ENCODE assay signal across 8 cellular contexts in the genomic region with DNA sequence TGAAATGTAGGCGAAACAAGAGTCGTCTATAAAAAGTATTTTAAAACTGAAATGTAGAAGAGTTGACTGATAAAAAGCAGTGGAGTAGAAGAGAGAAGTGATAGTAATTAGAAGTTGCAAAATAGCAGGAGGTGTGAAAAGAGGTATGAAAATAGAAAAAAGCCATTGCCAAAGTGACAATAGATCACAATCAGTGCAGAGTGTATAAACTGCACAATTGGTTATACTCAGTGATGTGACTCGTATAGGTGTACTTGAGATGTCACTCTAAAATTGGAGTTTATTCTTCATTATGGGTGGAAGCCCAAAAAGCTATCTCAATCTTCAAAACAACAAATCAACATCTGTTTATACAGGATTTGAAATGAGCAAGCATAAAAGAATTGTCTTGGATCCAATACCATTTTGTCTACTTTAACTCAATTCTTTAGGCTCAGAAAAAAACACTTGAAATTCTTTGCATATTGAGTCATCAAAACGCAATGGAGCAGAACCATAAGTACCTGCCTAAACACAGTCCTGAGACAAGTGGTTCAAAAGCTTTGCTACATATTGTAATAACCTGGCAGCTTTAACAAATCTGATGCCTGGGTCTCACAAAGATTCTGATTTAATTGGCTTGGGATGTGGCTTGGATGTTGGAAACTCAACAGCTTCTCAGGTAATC. TPM values are rescaled to one million over a fixed set of nuclear protein-coding genes. Genes with fewer than 3 reads are reported as not detected.
DNase-seq lines count a peak whose midpoint lies in the region; ATAC-seq, FAIRE-seq and TF ChIP-seq lines count a peak whose summit lies in the region.

No MANE protein-coding gene starts in this region.

- no TSS peak for BruUV-seq in endothelial cell of umbilical vein (replicated peaks; lab: Mats Ljungman, UMichigan)

- H3K4me3 ChIP-seq in GM06990 (replicated peaks; ENCODE audit: low read depth, low read length) (no peak overlapping the region), endothelial cell of umbilical vein (replicated peaks in 1 of 3; ENCODE audit: insufficient read depth in 1 of 3, low read depth in 1 of 3, low read length in 3 of 3) (no peak overlapping the region), tibial nerve (no peak overlapping the region)

- peak; percentile 37 for DNase-seq in GM06990 (ENCODE audit: extremely low read depth, insufficient read length)
- DNase-seq in M059J (ENCODE audit: low read depth), result peak; percentile 88
- peak; percentile 61 for DNase-seq in endothelial cell of umbilical vein (ENCODE audit: low read depth, low spot score)
- no peak for DNase-seq in tibial nerve (ENCODE audit: low spot score in 2 of 2)
- no peak for DNase-seq in activated CD4-positive, CD25-positive, alpha-beta regulatory T cell treated with anti-CD3 and anti-CD28 coated beads, Interleukin-2, amount 50 U/mL, for 72 hours
- no peak for DNase-seq in NCI-H82 treated with DMSO at 0.1 percent for 48 hours (lab: John Stamatoyannopoulos, UW; ENCODE audit: unreplicated experiment)
- no peak for DNase-seq in Right ventricle myocardium superior

- FAIRE-seq in endothelial cell of umbilical vein (lab: Jason Lieb, UNC), result peak; percentile 67

- H3K9ac ChIP-seq in endothelial cell of umbilical vein (replicated peaks; ENCODE audit: extremely low read depth, insufficient read depth, low read length), result no peak overlapping the region

- peak overlapping the region; percentile 20 for H3K4me2 ChIP-seq in endothelial cell of umbilical vein (ENCODE audit: insufficient read depth, low read length)

- no peak for TF ChIP-seq EP300 in tibial nerve (IDR thresholded peaks at IDR 0.05)

- H4K20me1 ChIP-seq in endothelial cell of umbilical vein (replicated peaks; ENCODE audit: control insufficient read depth, extremely low read depth, insufficient read depth, low read length), result no peaks in the 10 kb centered on the region

- peaks cover 58% of the 10 kb centered on the region for H3K79me2 ChIP-seq in endothelial cell of umbilical vein (ENCODE audit: control insufficient read depth, insufficient read depth, low read length)

- ATAC-seq in GM21737 (IDR thresholded peaks at IDR 0.05; ENCODE audit: unreplicated experiment), result peak; percentile 61
- ATAC-seq in Right ventricle myocardium superior (ENCODE audit: poor library complexity), result no peak

- TF ChIP-seq POLR2A in endothelial cell of umbilical vein (IDR thresholded peaks at IDR 0.05; ENCODE audit: low read depth, low read length) (no peak), tibial nerve (IDR thresholded peaks at IDR 0.05) (no peak)

- intact Hi-C loops in endothelial cell of umbilical vein (cut with micrococcal nuclease) (loop anchor here (1.0 kb wide), 1 partner anchor 9 kb away; a partner anchor contains a TSS), Right ventricle myocardium superior (cut with DNase I) (no loop called here)

- CTCF ChIA-PET in endothelial cell of umbilical vein (lab: Charles Lee), result interaction anchor here (0.6 to 1.8 kb wide), 6 partner anchors 8 to 69 kb away, joined by 3 to 5 read pairs (median 4); a partner anchor contains a TSS

- POLR2A ChIA-PET in endothelial cell of umbilical vein (lab: Charles Lee), result interaction anchor here (1.5 kb wide), 1 partner anchor 8 kb away, joined by 3 read pairs; a partner anchor contains a TSS

- dilution Hi-C loops in endothelial cell of umbilical vein (cut with MboI; ENCODE audit: extremely low pct_ligation_motif_present, low sequenced_read_pairs), result no loop called here

- H3K27me3 ChIP-seq in GM06990 (replicated peaks; ENCODE audit: control insufficient read depth, insufficient read depth, low read length) (no peaks in the 10 kb centered on the region), endothelial cell of umbilical vein (ENCODE audit: control insufficient read depth in 2 of 2, insufficient read depth in 2 of 2, low read length in 2 of 2) (no peaks in the 10 kb centered on the region), tibial nerve (no peaks in the 10 kb centered on the region)

- no peak overlapping the region for H2AFZ ChIP-seq in endothelial cell of umbilical vein (ENCODE audit: low read depth, low read length)

- H3K36me3 ChIP-seq in GM06990 (ENCODE audit: control insufficient read depth, insufficient read depth, low read length), result peaks cover 2% of the 10 kb centered on the region; the same call in 1 of the 2 replicates
- peaks cover 3% of the 10 kb centered on the region in 2 experiments for H3K36me3 ChIP-seq in endothelial cell of umbilical vein (ENCODE audit: control insufficient read depth in 2 of 2, extremely low read depth in 1 of 2, insufficient read depth in 2 of 2, low read length in 2 of 2)
- no peaks in the 10 kb centered on the region for H3K36me3 ChIP-seq in tibial nerve

- peak overlapping the region; percentile 10 for H3K27ac ChIP-seq in endothelial cell of umbilical vein (ENCODE audit: insufficient read depth, low read depth, low read length)
- H3K27ac ChIP-seq in tibial nerve, result no peak overlapping the region

- 84 to 86% methylated on average over 4 of the region's 4 CpGs for WGBS in tibial nerve, 2 donors

- TF ChIP-seq CTCF in GM06990 (IDR thresholded peaks at IDR 0.05; ENCODE audit: insufficient read depth, low read length, poor library complexity, severe bottlenecking), result no peak
- TF ChIP-seq CTCF in endothelial cell of umbilical vein (IDR thresholded peaks at IDR 0.05; ENCODE audit: extremely low read depth in 1 of 2, insufficient read depth in 1 of 2, low read depth in 1 of 2, low read length in 2 of 2), result no peak
- no peak for TF ChIP-seq CTCF in tibial nerve (IDR thresholded peaks at IDR 0.05)

- no peaks in the 10 kb centered on the region for H3K9me1 ChIP-seq in endothelial cell of umbilical vein (replicated peaks; ENCODE audit: control insufficient read depth, extremely low read depth, insufficient read depth, low read length)

- H3K4me1 ChIP-seq in endothelial cell of umbilical vein (ENCODE audit: control insufficient read depth, extremely low read depth, insufficient read depth, low read length) (peaks cover 27% of the 10 kb centered on the region), tibial nerve (no peaks in the 10 kb centered on the region)

- no peaks in the 10 kb centered on the region for H3K9me3 ChIP-seq in endothelial cell of umbilical vein (replicated peaks; ENCODE audit: control insufficient read depth, insufficient read depth, low read length)
- no peaks in the 10 kb centered on the region for H3K9me3 ChIP-seq in tibial nerve

TF ChIP-seq in endothelial cell of umbilical vein, 7 proteins besides CTCF, POLR2A, EP300 and RAD21:
- TF ChIP-seq JUN (IDR thresholded peaks at IDR 0.05; ENCODE audit: borderline replicate concordance, insufficient read depth, insufficient read length, low read depth), result peak; percentile 62
- TF ChIP-seq POLR2AphosphoS5 (IDR thresholded peaks at IDR 0.05; ENCODE audit: insufficient read depth, low read depth, low read length), result no peak
- no peak for TF ChIP-seq GATA2 (IDR thresholded peaks at IDR 0.05; ENCODE audit: insufficient read depth, insufficient read length, low read depth, low read length)
- no peak for TF ChIP-seq MYC (IDR thresholded peaks at IDR 0.05; ENCODE audit: low read depth, low read length)
- no peak for TF ChIP-seq EZH2 (IDR thresholded peaks at IDR 0.05; ENCODE audit: borderline replicate concordance, low read depth, low read length, severe bottlenecking)
- TF ChIP-seq FOS (IDR thresholded peaks at IDR 0.05; ENCODE audit: borderline replicate concordance, insufficient read depth, low read length), result peak; percentile 68
- TF ChIP-seq, protein P1, sequence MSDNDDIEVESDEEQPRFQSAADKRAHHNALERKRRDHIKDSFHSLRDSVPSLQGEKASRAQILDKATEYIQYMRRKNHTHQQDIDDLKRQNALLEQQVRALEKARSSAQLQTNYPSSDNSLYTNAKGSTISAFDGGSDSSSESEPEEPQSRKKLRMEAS (IDR thresholded peaks at IDR 0.05; ENCODE audit: insufficient read depth, insufficient read length), result no peak

RNA-seq across cellular contexts. Expression of a gene that starts 8.8 kb away (rescaled TPM):
- 69.8 and 92.7 TPM in 2 replicates for total RNA-seq in M059J (2014; rRNA removed; shearing (Covaris generic))
- total RNA-seq in endothelial cell of umbilical vein (56.2 and 56.8 TPM in 2 replicates), tibial nerve (10 to 100 TPM in 3 of 4 donors, 1 to 10 TPM in 1; 8.7 to 17.7 (median 11.7) TPM), Right ventricle myocardium superior (3.3 TPM)
- polyA plus RNA-seq in endothelial cell of umbilical vein, result 8.3 and 12.9 TPM in 2 replicates
- polyA plus RNA-seq in endothelial cell of umbilical vein (2011; cell fraction: cytosol; rRNA removed), result 21.8 and 24.2 TPM in 2 replicates
- 8.3 and 12.7 TPM in 2 replicates for polyA plus RNA-seq in endothelial cell of umbilical vein (2011; cell fraction: nucleus; rRNA removed)
- 44.8 and 60.4 TPM in 2 replicates for polyA plus RNA-seq in endothelial cell of umbilical vein (2012)
- 2.8 and 3.2 TPM in 2 replicates for polyA minus RNA-seq in endothelial cell of umbilical vein
- polyA minus RNA-seq in endothelial cell of umbilical vein (2011; cell fraction: cytosol; rRNA and poly(A)+ RNA removed), result 8.4 TPM
- polyA minus RNA-seq in endothelial cell of umbilical vein (2011; cell fraction: nucleus; rRNA and poly(A)+ RNA removed), result 4.0 and 5.2 TPM in 2 replicates

RNA-seq across cellular contexts. Expression of a gene that starts 9.3 kb away (rescaled TPM):
- total RNA-seq in M059J (2014; rRNA removed; shearing (Covaris generic)), result 19.5 and 19.7 TPM in 2 replicates
- total RNA-seq in endothelial cell of umbilical vein, result 32.1 and 35.2 TPM in 2 replicates
- 6.2 and 7.2 TPM in 2 replicates for polyA plus RNA-seq in endothelial cell of umbilical vein
- polyA plus RNA-seq in endothelial cell of umbilical vein (2011; cell fraction: cytosol; rRNA removed), result 7.0 and 7.1 TPM in 2 replicates
- polyA plus RNA-seq in endothelial cell of umbilical vein (2011; cell fraction: nucleus; rRNA removed), result 15.6 and 21.1 TPM in 2 replicates
- 15.5 and 17.3 TPM in 2 replicates for polyA plus RNA-seq in endothelial cell of umbilical vein (2012)
- polyA minus RNA-seq in endothelial cell of umbilical vein, result 19.0 and 21.9 TPM in 2 replicates
- 11.5 TPM for polyA minus RNA-seq in endothelial cell of umbilical vein (2011; cell fraction: cytosol; rRNA and poly(A)+ RNA removed)
- 28.6 and 35.2 TPM in 2 replicates for polyA minus RNA-seq in endothelial cell of umbilical vein (2011; cell fraction: nucleus; rRNA and poly(A)+ RNA removed)
- total RNA-seq in tibial nerve, result 10 to 100 TPM; 12.1 to 18.1 (median 15.5) TPM
- total RNA-seq in Right ventricle myocardium superior, result 4.1 TPM

RNA-seq across cellular contexts. Expression of a gene that starts 42.3 kb away (rescaled TPM):
- total RNA-seq in M059J (2014; rRNA removed; shearing (Covaris generic)), result 560 and 563 TPM in 2 replicates
- total RNA-seq in endothelial cell of umbilical vein (774 and 797 TPM in 2 replicates), tibial nerve (100 to 1,000 TPM; 271 to 309 (median 298) TPM), Right ventricle myocardium superior (1,808 TPM)
- polyA plus RNA-seq in endothelial cell of umbilical vein, result 759 and 1,103 TPM in 2 replicates
- polyA plus RNA-seq in endothelial cell of umbilical vein (2011; cell fraction: cytosol; rRNA removed), result 784 and 855 TPM in 2 replicates
- 737 and 882 TPM in 2 replicates for polyA plus RNA-seq in endothelial cell of umbilical vein (2011; cell fraction: nucleus; rRNA removed)
- 878 and 1,035 TPM in 2 replicates for polyA plus RNA-seq in endothelial cell of umbilical vein (2012)
- polyA minus RNA-seq in endothelial cell of umbilical vein, result 498 and 570 TPM in 2 replicates
- polyA minus RNA-seq in endothelial cell of umbilical vein (2011; cell fraction: cytosol; rRNA and poly(A)+ RNA removed), result 713 TPM
- polyA minus RNA-seq in endothelial cell of umbilical vein (2011; cell fraction: nucleus; rRNA and poly(A)+ RNA removed), result 273 and 403 TPM in 2 replicates

Comparison
In these comparisons a context has a peak if more than half of its experiments do, and no peak if none do; other contexts are left out.
1. DNase-seq: peak in GM06990 (single experiment), M059J (single experiment) and endothelial cell of umbilical vein (single experiment); none in tibial nerve (0 of 2), activated CD4-positive, CD25-positive, alpha-beta regulatory T cell treated with anti-CD3 and anti-CD28 coated beads, Interleukin-2, amount 50 U/mL, for 72 hours (single experiment), NCI-H82 treated with DMSO at 0.1 percent for 48 hours (single experiment) and Right ventricle myocardium superior (single experiment).